ENCODE assay signal across 8 cellular contexts in genomic region chr7:29563590-29564454, GRCh38. TPM values are rescaled to one million over a fixed set of nuclear protein-coding genes. Genes with fewer than 3 reads are reported as not detected.
DNase-seq lines count a peak whose midpoint lies in the region; ATAC-seq and TF ChIP-seq lines count a peak whose summit lies in the region.

TSS of gene PRR15 (plus strand) at chr7:29563835. CDS start at chr7:29566330, 2,495 bp downstream.

- H3K27me3 Mint-ChIP-seq in T-cell (peaks cover 58 to 68% of the 10 kb centered on the region in 2 donors), nephron progenitor cell (ENCODE audit: low read depth, poor library complexity) (peaks cover 84% of the 10 kb centered on the region)

- no peak within 1 kb of the TSS for H3K27ac ChIP-seq in HL-60 (replicated peaks)

- no peaks in the 10 kb centered on the region for H3K9me3 ChIP-seq in BE2C

- no peaks in the 10 kb centered on the region for H3K4me1 ChIP-seq in BE2C

- CTCF ChIA-PET in T-cell (lab: Charles Lee), result no interaction called here

- TF ChIP-seq CTCF in BE2C (IDR thresholded peaks at IDR 0.05; ENCODE audit: low read depth, low read length) (no peak), HL-60 (IDR thresholded peaks at IDR 0.05; ENCODE audit: insufficient read depth, low read length) (no peak), fibroblast of the aortic adventitia (IDR thresholded peaks at IDR 0.05; ENCODE audit: insufficient read depth, low read length) (no peak), nephron progenitor cell (IDR thresholded peaks at IDR 0.05) (no peak)

- no peak for ATAC-seq in T-cell (replicated peaks in 1 of 4)
- ATAC-seq in HG03108 (IDR thresholded peaks at IDR 0.05; ENCODE audit: unreplicated experiment), result no peak
- ATAC-seq in HG03571 (IDR thresholded peaks at IDR 0.05; ENCODE audit: unreplicated experiment), result no peak
- ATAC-seq in GM21367 (IDR thresholded peaks at IDR 0.05; ENCODE audit: unreplicated experiment), result no peak

- peaks cover 14 to 26% (median 16%) of the 10 kb centered on the region in 3 donors for H3K4me1 Mint-ChIP-seq in T-cell
- H3K4me1 Mint-ChIP-seq in nephron progenitor cell, result peaks cover 15% of the 10 kb centered on the region

- H3K27me3 ChIP-seq in BE2C, result peaks cover 72% of the 10 kb centered on the region
- H3K27me3 ChIP-seq in HL-60 (ENCODE audit: insufficient read depth, poor library complexity, severe bottlenecking), result peaks cover 60% of the 10 kb centered on the region

- no peak within 1 kb of the TSS for H3K4me3 ChIP-seq in BE2C (ENCODE audit: low read depth, low read length)
- H3K4me3 ChIP-seq in HL-60 (replicated peaks; ENCODE audit: insufficient read depth, low read length), result peak within 1 kb of the TSS; percentile 47
- peak within 1 kb of the TSS; percentile 73 for H3K4me3 ChIP-seq in fibroblast of the aortic adventitia (ENCODE audit: low read depth, low read length)

- no peaks in the 10 kb centered on the region for H3K36me3 Mint-ChIP-seq in T-cell
- no peaks in the 10 kb centered on the region for H3K36me3 Mint-ChIP-seq in nephron progenitor cell (ENCODE audit: low read depth)

- peak within 1 kb of the TSS; percentile 39 to 72 (median 64) for H3K4me3 Mint-ChIP-seq in T-cell
- H3K4me3 Mint-ChIP-seq in nephron progenitor cell, result peak within 1 kb of the TSS; percentile 90

- no peaks in the 10 kb centered on the region for H3K36me3 ChIP-seq in BE2C

- DNase-seq in BE2C (peak; percentile 12), HL-60 (ENCODE audit: low read depth in 1 of 2, low spot score in 1 of 2) (no peak), T-cell (no peak), fibroblast of the aortic adventitia (ENCODE audit: low read depth) (peak; percentile 39), nephron progenitor cell (peak; percentile 70)

- H3K27ac Mint-ChIP-seq in T-cell, result peak within 1 kb of the TSS in 1 of 2 donors; percentile 25
- no peak within 1 kb of the TSS for H3K27ac Mint-ChIP-seq in nephron progenitor cell

- POLR2A ChIA-PET in T-cell (lab: Charles Lee), result no interaction called here

- H3K9me3 Mint-ChIP-seq in T-cell, result no peaks in the 10 kb centered on the region
- H3K9me3 Mint-ChIP-seq in nephron progenitor cell, result no peaks in the 10 kb centered on the region

RNA-seq across cellular contexts. Expression of gene PRR15, which starts in this region (rescaled TPM):
- not detected for polyA plus RNA-seq in BE2C (2012; ENCODE audit: insufficient read depth, insufficient read length, low read depth)
- total RNA-seq in T-cell (under 1 TPM in 2 of 5 donors, not detected in 3; 0.30 to 0.38 TPM), fibroblast of the aortic adventitia (ENCODE audit: low replicate concordance) (2.4 TPM in 2 replicates)

Comparison
In these comparisons a context has a peak if more than half of its experiments do, and no peak if none do; other contexts are left out.
1. DNase-seq: peak in BE2C (single experiment), fibroblast of the aortic adventitia (single experiment) and nephron progenitor cell (single experiment); none in HL-60 (0 of 2) and T-cell (0 of 34).